16 cellular contexts compared by ENCODE assay signal in the genomic region with DNA sequence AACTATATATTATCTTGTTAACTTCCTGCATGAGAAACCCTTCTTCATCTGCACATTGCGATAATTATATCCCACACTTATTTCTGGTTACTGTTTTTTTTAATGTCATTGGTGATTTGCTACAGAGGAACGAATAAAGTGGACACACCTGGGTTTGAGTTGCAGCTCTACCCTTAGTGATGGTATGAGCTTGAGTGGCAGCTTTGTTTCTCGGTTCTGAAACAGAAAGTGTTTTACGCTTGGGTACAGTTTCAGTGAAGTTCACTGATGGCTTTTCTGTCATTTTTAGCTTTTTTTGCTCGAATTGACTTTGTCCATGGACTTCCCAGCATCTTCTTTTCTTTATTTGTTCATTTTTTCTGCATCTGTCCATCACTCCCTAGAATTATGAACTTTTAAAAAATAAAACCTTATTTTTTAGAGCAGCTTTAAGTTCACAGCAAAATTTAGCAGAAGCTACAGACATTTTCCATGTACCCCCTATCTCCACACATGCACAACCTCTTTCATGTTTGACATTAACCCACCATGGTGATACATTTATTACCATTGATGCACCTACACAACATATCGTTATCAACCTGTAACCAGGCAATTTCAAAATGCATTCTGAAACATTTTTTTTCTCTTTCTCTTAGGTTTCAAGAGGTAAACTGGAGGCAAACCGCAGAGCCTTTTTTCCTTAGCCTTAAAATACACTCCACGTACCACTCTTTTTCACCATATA.
DNase-seq lines count a peak whose midpoint lies in the region; ATAC-seq, FAIRE-seq and TF ChIP-seq lines count a peak whose summit lies in the region.
"Had no signal": no experiment of that assay in that cellular context is flagged by ENCODE, and none has a peak within 500 bp of the region (broad histone marks: within the 10 kb centered on the region; RNA-seq: fewer than 3 reads in every experiment).

No MANE protein-coding gene starts in this region.

- CTCF ChIA-PET in HepG2 (lab: Yijun Ruan, JAX; ENCODE audit: low intra/inter-chr PET ratio, low total read pairs): no interaction called here

- in situ Hi-C loops in HepG2 (cut with HindIII; ENCODE audit: extremely low pct_ligation_motif_present, low pct_unique_long_range_greater_than_20kb): no loop called here

- BruUV-seq in HepG2 (replicated peaks; lab: Mats Ljungman, UMichigan): no TSS peak

- H3K79me2 ChIP-seq in OCI-LY1 (ENCODE audit: insufficient read depth, low read length) (no peaks in the 10 kb centered on the region), HepG2 (ENCODE audit: insufficient read depth, low read length) (no peaks in the 10 kb centered on the region)

- TF ChIP-seq EP300 in HepG2 (IDR thresholded peaks at IDR 0.05; ENCODE audit: low read depth in 2 of 2, low read length in 2 of 2) (no peak), HepG2 (CRISPR knock-in tag; IDR thresholded peaks at IDR 0.05; ENCODE audit: borderline replicate concordance) (no peak)

- H3K4me1 ChIP-seq in OCI-LY1 (ENCODE audit: insufficient read depth, low read length, severe bottlenecking): peaks cover 27% of the 10 kb centered on the region
- no peaks in the 10 kb centered on the region for H3K4me1 ChIP-seq in breast epithelium
- H3K4me1 ChIP-seq in HepG2 (ENCODE audit: insufficient read depth, low read length): no peaks in the 10 kb centered on the region
- H3K4me1 ChIP-seq: stomach had no signal

- no peaks in the 10 kb centered on the region for H3K9me3 ChIP-seq in OCI-LY1 (ENCODE audit: low read length)
- no peaks in the 10 kb centered on the region for H3K9me3 ChIP-seq in breast epithelium
- peaks cover 4% of the 10 kb centered on the region; the same call in 1 of the 2 replicates for H3K9me3 ChIP-seq in HepG2 (ENCODE audit: low read length)
- H3K9me3 ChIP-seq: stomach had no signal

- H2AFZ ChIP-seq in OCI-LY1 (ENCODE audit: low read length) (no peak overlapping the region), HepG2 (ENCODE audit: low read length) (no peak overlapping the region)

- H3K27me3 ChIP-seq in OCI-LY1 (ENCODE audit: insufficient read depth, low read length) (no peaks in the 10 kb centered on the region), breast epithelium (peaks cover 0 to 3% of the 10 kb centered on the region in 2 donors), HepG2 (ENCODE audit: control insufficient read depth in 1 of 2, insufficient read depth in 2 of 2, low read length in 2 of 2) (no peaks in the 10 kb centered on the region)
- H3K27me3 ChIP-seq: brain microvascular endothelial cell, stomach had no signal

- no peaks in the 10 kb centered on the region for H4K20me1 ChIP-seq in OCI-LY1 (ENCODE audit: insufficient read depth, low read length)
- no peaks in the 10 kb centered on the region for H4K20me1 ChIP-seq in HepG2 (ENCODE audit: insufficient read depth, low read length)

- TF ChIP-seq POLR2A in breast epithelium (IDR thresholded peaks at IDR 0.05): no peak
- TF ChIP-seq POLR2A in HepG2 (IDR thresholded peaks at IDR 0.05; ENCODE audit: insufficient read depth in 1 of 2, low read depth in 2 of 2, low read length in 2 of 2): no peak

- POLR2A ChIA-PET in HepG2 (lab: Yijun Ruan, JAX): no interaction called here

- TF ChIP-seq CTCF in OCI-LY1 (IDR thresholded peaks at IDR 0.05; ENCODE audit: low read length) (no peak), breast epithelium (IDR thresholded peaks at IDR 0.05) (no peak), HepG2 (CRISPR knock-in tag; IDR thresholded peaks at IDR 0.05) (no peak)

- H3K36me3 ChIP-seq in OCI-LY1 (ENCODE audit: insufficient read depth, low read length) (no peaks in the 10 kb centered on the region), breast epithelium (no peaks in the 10 kb centered on the region), HepG2 (replicated peaks in 1 of 2; ENCODE audit: control insufficient read depth in 1 of 2, insufficient read depth in 2 of 2, low read length in 2 of 2) (no peaks in the 10 kb centered on the region)
- H3K36me3 ChIP-seq: brain microvascular endothelial cell, stomach had no signal

- no peaks in the 10 kb centered on the region for H3K9me2 ChIP-seq in OCI-LY1 (ENCODE audit: low read depth, low read length)

- H3K4me3 ChIP-seq in OCI-LY1 (ENCODE audit: low read depth, low read length, poor library complexity, severe bottlenecking): peak overlapping the region; percentile 34
- no peak overlapping the region for H3K4me3 ChIP-seq in breast epithelium
- no peak overlapping the region for H3K4me3 ChIP-seq in HepG2 (replicated peaks in 1 of 3; ENCODE audit: insufficient read depth in 1 of 3, low read depth in 2 of 3, low read length in 3 of 3)
- H3K4me3 ChIP-seq: stomach had no signal

- H3K27ac ChIP-seq in OCI-LY1 (ENCODE audit: low read depth, low read length, poor library complexity, severe bottlenecking): peak overlapping the region; percentile 91
- H3K27ac ChIP-seq in breast epithelium: no peak overlapping the region
- no peak overlapping the region for H3K27ac ChIP-seq in HepG2 (ENCODE audit: extremely low read length, insufficient read depth, low read length)
- H3K27ac ChIP-seq: brain microvascular endothelial cell, stomach had no signal

- H3K4me2 ChIP-seq in OCI-LY1 (ENCODE audit: low read length): peak overlapping the region; percentile 56
- no peak overlapping the region for H3K4me2 ChIP-seq in HepG2 (ENCODE audit: low read depth, low read length)

- no peak for TF ChIP-seq RAD21 in HepG2 (CRISPR knock-in tag; IDR thresholded peaks at IDR 0.05)

- peak; percentile 93 for ATAC-seq in GM18858 (IDR thresholded peaks at IDR 0.05; ENCODE audit: unreplicated experiment)
- ATAC-seq in GM21447 (IDR thresholded peaks at IDR 0.05; ENCODE audit: unreplicated experiment): peak; percentile 96
- peak; percentile 78 for ATAC-seq in HG03039 (IDR thresholded peaks at IDR 0.05; ENCODE audit: unreplicated experiment)
- ATAC-seq in HG03135 (IDR thresholded peaks at IDR 0.05; ENCODE audit: unreplicated experiment): no peak
- ATAC-seq in HepG2: no peak
- ATAC-seq: naive thymus-derived CD4-positive, alpha-beta T cell; T-cell had no signal

- intact Hi-C loops in breast epithelium (cut with DNase I; ENCODE audit: low total_unique reads) (no loop called here), HepG2 (cut with micrococcal nuclease; ENCODE audit: unreplicated experiment) (no loop called here)

- WGBS in HepG2 (ENCODE audit: low lambda C conversion rate): 8% methylated on average over 8 of the region's 8 CpGs

- no peak for DNase-seq in breast epithelium (ENCODE audit: low spot score in 2 of 2)
- no peak for DNase-seq in HepG2 (ENCODE audit: low spot score)
- DNase-seq in activated CD4-positive, alpha-beta T cell treated with anti-CD3 and anti-CD28 coated beads, Interleukin-2, amount 50 U/mL, for 4 hours: no peak
- DNase-seq: activated CD4-positive, alpha-beta T cell treated with anti-CD3 and anti-CD28 coated beads for 4 hours; brain microvascular endothelial cell; naive thymus-derived CD4-positive, alpha-beta T cell; OCI-M1; retina; stimulated activated CD4-positive, alpha-beta T cell treated with anti-CD3 and anti-CD28 coated beads, Interleukin-4, amount 100 ng/mL, for 1 hour; stomach; T-cell had no signal

- FAIRE-seq in HepG2 (lab: Jason Lieb, UNC): no peak

- H3F3A ChIP-seq in OCI-LY1 (ENCODE audit: insufficient read depth, low read length): no peaks in the 10 kb centered on the region

- peak overlapping the region; percentile 16; the same call in 1 of the 2 replicates for H3K9ac ChIP-seq in OCI-LY1 (ENCODE audit: low read length)
- H3K9ac ChIP-seq in HepG2 (ENCODE audit: insufficient read depth, low read depth, low read length): no peak overlapping the region

TF ChIP-seq in HepG2, 621 proteins besides CTCF, POLR2A, EP300 and RAD21 (continues in another document):
- TF ChIP-seq, protein P1, sequence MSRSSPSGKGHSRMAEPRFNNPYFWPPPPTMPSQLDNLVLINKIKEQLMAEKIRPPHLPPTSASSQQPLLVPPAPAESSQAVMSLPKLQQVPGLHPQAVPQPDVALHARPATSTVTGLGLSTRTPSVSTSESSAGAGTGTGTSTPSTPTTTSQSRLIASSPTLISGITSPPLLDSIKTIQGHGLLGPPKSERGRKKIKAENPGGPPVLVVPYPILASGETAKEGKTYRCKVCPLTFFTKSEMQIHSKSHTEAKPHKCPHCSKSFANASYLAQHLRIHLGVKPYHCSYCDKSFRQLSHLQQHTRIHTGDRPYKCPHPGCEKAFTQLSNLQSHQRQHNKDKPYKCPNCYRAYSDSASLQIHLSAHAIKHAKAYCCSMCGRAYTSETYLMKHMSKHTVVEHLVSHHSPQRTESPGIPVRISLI (CRISPR knock-in tag; IDR thresholded peaks at IDR 0.05; ENCODE audit: borderline replicate concordance): no peak
- TF ChIP-seq ZNF230 (CRISPR knock-in tag; IDR thresholded peaks at IDR 0.05) (no peak), ZSCAN20 (CRISPR knock-in tag; IDR thresholded peaks at IDR 0.05; ENCODE audit: borderline replicate concordance) (no peak), SMAD1 (CRISPR knock-in tag; IDR thresholded peaks at IDR 0.05; ENCODE audit: borderline replicate concordance, low read depth) (no peak), SOX6 (IDR thresholded peaks at IDR 0.05) (no peak), SOX6 (CRISPR knock-in tag; IDR thresholded peaks at IDR 0.05) (no peak), PITX1 (CRISPR knock-in tag; IDR thresholded peaks at IDR 0.05) (no peak), ATF7 (IDR thresholded peaks at IDR 0.05) (no peak), ATF7 (CRISPR knock-in tag; IDR thresholded peaks at IDR 0.05) (no peak), NPAS2 (CRISPR knock-in tag; IDR thresholded peaks at IDR 0.05; ENCODE audit: borderline replicate concordance) (no peak), ZFAT (CRISPR knock-in tag; conservative IDR thresholded peaks at IDR 0.05) (no peak)
- TF ChIP-seq, protein P2, sequence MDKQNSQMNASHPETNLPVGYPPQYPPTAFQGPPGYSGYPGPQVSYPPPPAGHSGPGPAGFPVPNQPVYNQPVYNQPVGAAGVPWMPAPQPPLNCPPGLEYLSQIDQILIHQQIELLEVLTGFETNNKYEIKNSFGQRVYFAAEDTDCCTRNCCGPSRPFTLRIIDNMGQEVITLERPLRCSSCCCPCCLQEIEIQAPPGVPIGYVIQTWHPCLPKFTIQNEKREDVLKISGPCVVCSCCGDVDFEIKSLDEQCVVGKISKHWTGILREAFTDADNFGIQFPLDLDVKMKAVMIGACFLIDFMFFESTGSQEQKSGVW (CRISPR knock-in tag; IDR thresholded peaks at IDR 0.05; ENCODE audit: borderline replicate concordance): no peak
- TF ChIP-seq, protein P3, sequence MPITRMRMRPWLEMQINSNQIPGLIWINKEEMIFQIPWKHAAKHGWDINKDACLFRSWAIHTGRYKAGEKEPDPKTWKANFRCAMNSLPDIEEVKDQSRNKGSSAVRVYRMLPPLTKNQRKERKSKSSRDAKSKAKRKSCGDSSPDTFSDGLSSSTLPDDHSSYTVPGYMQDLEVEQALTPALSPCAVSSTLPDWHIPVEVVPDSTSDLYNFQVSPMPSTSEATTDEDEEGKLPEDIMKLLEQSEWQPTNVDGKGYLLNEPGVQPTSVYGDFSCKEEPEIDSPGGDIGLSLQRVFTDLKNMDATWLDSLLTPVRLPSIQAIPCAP (CRISPR knock-in tag; IDR thresholded peaks at IDR 0.05; ENCODE audit: low read depth): no peak

Comparison
In these comparisons a context has a peak if more than half of its experiments do, and no peak if none do; other contexts are left out.
1. ATAC-seq: peak in GM18858 (single experiment), GM21447 (single experiment) and HG03039 (single experiment); none in HG03135 (single experiment) and HepG2 (single experiment).